In the genomic region with DNA sequence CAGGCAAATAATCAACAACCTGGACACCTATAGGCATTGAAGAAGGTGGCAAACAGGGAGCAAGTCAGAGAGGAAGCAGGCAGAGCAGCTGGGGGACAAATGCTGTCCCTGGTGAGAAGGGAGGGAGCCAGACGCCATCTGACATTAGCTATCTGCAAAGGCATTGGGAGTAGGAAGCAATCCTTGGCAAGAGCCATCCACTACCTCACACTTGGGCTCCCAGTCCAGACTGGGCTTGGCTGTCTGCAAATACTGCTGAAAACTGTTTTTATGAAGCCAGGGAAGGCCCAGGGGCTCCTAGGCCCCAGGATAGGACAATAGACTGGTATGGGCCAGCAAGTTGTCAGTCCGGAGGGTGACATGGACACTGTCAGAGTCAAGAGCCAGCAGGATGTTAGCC, we compare ENCODE assay signal across 27 cellular contexts.
A peak's percentile ranks its signal among the peaks of the same experiment; 100 is the strongest.
DNase-seq lines count a peak whose midpoint lies in the region; ATAC-seq, FAIRE-seq and TF ChIP-seq lines count a peak whose summit lies in the region.
"Had no signal": no experiment of that assay in that cellular context is flagged by ENCODE, and none has a peak within 500 bp of the region (broad histone marks: within the 10 kb centered on the region; RNA-seq: fewer than 3 reads in every experiment).

No MANE protein-coding gene starts in this region.

- FAIRE-seq in kidney (lab: Jason Lieb, UNC): no peak
- FAIRE-seq: GM19239 had no signal

- H3K9ac ChIP-seq in mucosa of stomach (ENCODE audit: low read length): peak overlapping the region; percentile 4
- no peak overlapping the region for H3K9ac ChIP-seq in kidney (ENCODE audit: low read length in 2 of 2)
- H3K9ac ChIP-seq: BLaER1 treated with 17β-estradiol and CSF1 and Interleukin-3, amounts not matched to agents 10 nM and 100 nM had no signal

- H3K4me3 ChIP-seq in ascending aorta (no peak overlapping the region), esophagus squamous epithelium (no peak overlapping the region), mucosa of stomach (ENCODE audit: low read length) (no peak overlapping the region), transverse colon (no peak overlapping the region), adrenal gland (no peak overlapping the region), kidney (ENCODE audit: low read length in 2 of 2) (no peak overlapping the region)
- H3K4me3 ChIP-seq: BLaER1 treated with 17β-estradiol and CSF1 and Interleukin-3, amounts not matched to agents 10 nM and 100 nM; breast epithelium; HAP-1; testis had no signal

- H3K27ac ChIP-seq in ascending aorta: peak overlapping the region; percentile 65 to 73
- H3K27ac ChIP-seq in esophagus squamous epithelium: peak overlapping the region; percentile 56 to 87 (median 74)
- H3K27ac ChIP-seq in transverse colon: peak overlapping the region in 3 of 4 donors; percentile 50 to 89 (median 69)
- H3K27ac ChIP-seq in adrenal gland: no peak overlapping the region
- H3K27ac ChIP-seq in kidney (ENCODE audit: low read depth in 2 of 2, low read length in 2 of 2): no peak overlapping the region
- H3K27ac ChIP-seq: BLaER1 treated with 17β-estradiol and CSF1 and Interleukin-3, amounts not matched to agents 10 nM and 100 nM; testis; VCaP had no signal

- TF ChIP-seq POLR2A in esophagus squamous epithelium (IDR thresholded peaks at IDR 0.05) (no peak), transverse colon (IDR thresholded peaks at IDR 0.05) (no peak), adrenal gland (IDR thresholded peaks at IDR 0.05) (no peak)

- no peaks in the 10 kb centered on the region for H3K9me3 ChIP-seq in ascending aorta
- no peaks in the 10 kb centered on the region for H3K9me3 ChIP-seq in esophagus squamous epithelium
- H3K9me3 ChIP-seq in mucosa of stomach (ENCODE audit: control insufficient read depth, low read length): no peaks in the 10 kb centered on the region
- H3K9me3 ChIP-seq in transverse colon: no peaks in the 10 kb centered on the region
- no peaks in the 10 kb centered on the region for H3K9me3 ChIP-seq in adrenal gland (replicated peaks in 1 of 3)
- no peaks in the 10 kb centered on the region for H3K9me3 ChIP-seq in kidney (ENCODE audit: control insufficient read depth in 1 of 2, low read length in 2 of 2)
- H3K9me3 ChIP-seq: BLaER1 treated with 17β-estradiol and CSF1 and Interleukin-3, amounts not matched to agents 10 nM and 100 nM; breast epithelium; Caco-2; HAP-1; testis had no signal

- TF ChIP-seq CTCF in ascending aorta (IDR thresholded peaks at IDR 0.05) (no peak), esophagus squamous epithelium (IDR thresholded peaks at IDR 0.05) (no peak), transverse colon (IDR thresholded peaks at IDR 0.05) (no peak), adrenal gland (IDR thresholded peaks at IDR 0.05) (no peak), kidney (IDR thresholded peaks at IDR 0.05; ENCODE audit: borderline replicate concordance, extremely low read depth, insufficient read depth) (no peak)

- H3K4me1 ChIP-seq in ascending aorta (peaks cover 14 to 72% of the 10 kb centered on the region in 2 donors), esophagus squamous epithelium (peaks cover 2 to 86% (median 26%) of the 10 kb centered on the region in 3 donors), mucosa of stomach (ENCODE audit: control insufficient read depth, insufficient read depth, low read length) (peaks cover 19% of the 10 kb centered on the region), transverse colon (peaks cover 0 to 37% (median 6%) of the 10 kb centered on the region in 4 donors), adrenal gland (replicated peaks in 1 of 2) (peaks cover 0 to 12% of the 10 kb centered on the region in 2 donors), kidney (ENCODE audit: control insufficient read depth in 1 of 2, insufficient read depth in 1 of 2, low read depth in 1 of 2, low read length in 2 of 2) (peaks cover 0 to 4% of the 10 kb centered on the region in 2 donors)
- H3K4me1 ChIP-seq: HAP-1, testis had no signal

- in situ Hi-C loops in transverse colon (cut with MboI; ENCODE audit: low pct_ligation_motif_present in 1 of 4, low pct_unique_long_range_greater_than_20kb in 1 of 4, low sequenced_read_pairs in 3 of 4): loop anchor here in 1 of 4 donors (25.0 kb wide), 1 partner anchor 409 kb away; no protein-coding TSS in a partner anchor

- H3K27me3 ChIP-seq in ascending aorta (no peaks in the 10 kb centered on the region), esophagus squamous epithelium (no peaks in the 10 kb centered on the region), mucosa of stomach (ENCODE audit: control insufficient read depth, insufficient read depth, low read length) (no peaks in the 10 kb centered on the region), transverse colon (no peaks in the 10 kb centered on the region), adrenal gland (no peaks in the 10 kb centered on the region)
- H3K27me3 ChIP-seq: BLaER1 treated with 17β-estradiol and CSF1 and Interleukin-3, amounts not matched to agents 10 nM and 100 nM; breast epithelium; testis had no signal

- TF ChIP-seq EP300 in transverse colon (IDR thresholded peaks at IDR 0.05; ENCODE audit: low read depth): no peak

- no peak for ATAC-seq in HG02642 (IDR thresholded peaks at IDR 0.05; ENCODE audit: poor library complexity, unreplicated experiment)
- ATAC-seq: naive thymus-derived CD8-positive, alpha-beta T cell; stimulated activated effector memory CD8-positive, alpha-beta T cell treated with anti-CD3 and anti-CD28 coated beads, Interleukin-12 subunit alpha, Interleukin-12 subunit beta, amount 100 ng/mL, for 72 hours had no signal

- 87 to 88% methylated on average over 1 to 2 of the region's 2 CpGs for WGBS in esophagus squamous epithelium, 2 donors
- 83 to 100% methylated on average over 1 to 2 of the region's 2 CpGs for WGBS in transverse colon (ENCODE audit: low coverage in 1 of 2), 2 donors
- 77 to 91% (median 83%) methylated on average over 2 of the region's 2 CpGs for WGBS in adrenal gland, 4 donors

- H3K36me3 ChIP-seq in ascending aorta (peaks cover 85 to 93% of the 10 kb centered on the region in 2 donors), esophagus squamous epithelium (peaks cover 0 to 4% (median 0%) of the 10 kb centered on the region in 3 donors), mucosa of stomach (ENCODE audit: control insufficient read depth, insufficient read depth, low read length) (peaks cover under 1% of the 10 kb centered on the region), transverse colon (no peaks in the 10 kb centered on the region), adrenal gland (replicated peaks in 1 of 2) (no peaks in the 10 kb centered on the region), kidney (ENCODE audit: control insufficient read depth in 1 of 2, insufficient read depth in 2 of 2, low read length in 2 of 2) (no peaks in the 10 kb centered on the region)
- H3K36me3 ChIP-seq: breast epithelium, HAP-1 had no signal

- DNase-seq in ascending aorta (ENCODE audit: low spot score in 2 of 2) (peak in 1 of 2 donors; percentile 67), esophagus squamous epithelium (lab: John Stamatoyannopoulos, UW) (no peak), transverse colon (no peak), adrenal gland (no peak), kidney (no peak)
- DNase-seq: activated CD4-positive, alpha-beta T cell treated with anti-CD3 and anti-CD28 coated beads for 48 hours; activated naive CD4-positive, alpha-beta T cell treated with Interleukin-2 at 50 U/mL for 16 hours; activated T-cell treated with anti-CD3 and anti-CD28 coated beads, Interleukin-2, amount 50 U/mL, for 48 hours; Caco-2; DMS79; endodermal cell; naive thymus-derived CD8-positive, alpha-beta T cell; NCI-H1105 treated with DMSO at 0.1 percent for 48 hours; NCI-H2029 treated with DMSO at 0.1 percent for 48 hours; NCI-H526 treated with DMSO at 0.1 percent for 48 hours; SHP77 treated with DMSO at 0.1 percent for 48 hours; stimulated activated CD4-positive, alpha-beta T cell treated with anti-CD3 and anti-CD28 coated beads, Interleukin-12 subunit alpha, Interleukin-12 subunit beta, amount 100 ng/mL, for 4 hours; stimulated activated CD4-positive, alpha-beta T cell treated with anti-CD3 and anti-CD28 coated beads, Interleukin-4, amount 100 ng/mL, for 24 hours; testis had no signal

- intact Hi-C loops in ascending aorta (cut with DNase I) (no loop called here), esophagus squamous epithelium (cut with DNase I) (no loop called here), transverse colon (cut with DNase I; ENCODE audit: low total_unique reads) (no loop called here), adrenal gland (cut with DNase I) (no loop called here), kidney (cut with DNase I) (loop anchor here (10.0 kb wide), 1 partner anchor 54 kb away; no protein-coding TSS in a partner anchor)

Comparison
In these comparisons a context has a peak if more than half of its experiments do, and no peak if none do; other contexts are left out.
1. H3K27ac ChIP-seq: peak in ascending aorta (2 of 2), esophagus squamous epithelium (4 of 4) and transverse colon (3 of 4); none in adrenal gland (0 of 5) and kidney (0 of 2).